ENCODE assay signal across 33 cellular contexts in genomic region chr6:117513778-117514371, GRCh38.
"Had no signal": no experiment of that assay in that cellular context is flagged by ENCODE, and none has a peak within 500 bp of the region (broad histone marks: within the 10 kb centered on the region; RNA-seq: fewer than 3 reads in every experiment).

No MANE protein-coding gene starts in this region.

- DNase-seq: activated CD4-positive, alpha-beta memory T cell treated with anti-CD3 and anti-CD28 coated beads, Interleukin-2, amount 10 ng/mL, durations not matched to agents 7 days and 5 days; activated CD4-positive, alpha-beta T cell treated with anti-CD3 and anti-CD28 coated beads for 48 hours; activated CD8-positive, alpha-beta memory T cell treated with anti-CD3 and anti-CD28 coated beads, Interleukin-2, amount 50 U/mL, for 48 hours; activated gamma-delta T cell; activated naive CD4-positive, alpha-beta T cell treated with anti-CD3 and anti-CD28 coated beads, Interleukin-2, amount 10 ng/mL, durations not matched to agents 7 days and 5 days; activated T-cell treated with anti-CD3 and anti-CD28 coated beads, Interleukin-2, amount 50 U/mL, for 24 hours; amniotic stem cell; caudate nucleus; endodermal cell; foreskin fibroblast; head of caudate nucleus; hypothalamus; immature natural killer cell; lower lobe of right lung; mesendoderm; occipital lobe; posterior cingulate gyrus; stimulated activated CD4-positive, alpha-beta T cell treated with anti-CD3 and anti-CD28 coated beads, Interleukin-4, amount 100 ng/mL, for 24 hours; substantia nigra; SW 1271; T-helper 9 cell had no signal

- H3K36me3 ChIP-seq: lower lobe of right lung had no signal

- H3K4me1 ChIP-seq: lower lobe of right lung had no signal

- ATAC-seq: activated CD4-positive, CD25-positive, alpha-beta regulatory T cell treated with anti-CD3 and anti-CD28 coated beads, Interleukin-2, amount 50 U/mL, for 24 hours; esophagus mucosa; left lobe of liver; lower lobe of right lung; sciatic nerve; stimulated activated effector memory CD8-positive, alpha-beta T cell treated with anti-CD3 and anti-CD28 coated beads, Interleukin-12 subunit alpha, Interleukin-12 subunit beta, amount 100 ng/mL, for 72 hours had no signal

- H3K9me3 ChIP-seq: lower lobe of right lung had no signal

- H3K9me3 Mint-ChIP-seq: activated CD4-positive, alpha-beta memory T cell treated with anti-CD3 and anti-CD28 coated beads, Interleukin-2, amount 10 ng/mL, durations not matched to agents 7 days and 5 days; activated naive CD4-positive, alpha-beta T cell treated with anti-CD3 and anti-CD28 coated beads, Interleukin-2, amount 10 ng/mL, durations not matched to agents 7 days and 5 days; activated T-cell treated with anti-CD3 and anti-CD28 coated beads, Interleukin-2, amount 50 U/mL, for 24 hours; dendritic cell treated with granulocyte-macrophage colony-stimulating factor and Interleukin-4, amounts not matched to agents 40 ng/mL and 50 ng/mL, for 4 days; stimulated activated effector memory CD8-positive, alpha-beta T cell treated with anti-CD3 and anti-CD28 coated beads, Interleukin-12 subunit alpha, Interleukin-12 subunit beta, amount 100 ng/mL, for 72 hours; stimulated activated naive CD8-positive, alpha-beta T cell treated with anti-CD3 and anti-CD28 coated beads, Interleukin-15, Interleukin-2, amounts not matched to agents 100 ng/mL and 50 ng/mL, for 24 hours; T-helper 1 cell treated with Interleukin-12 subunit alpha and Interleukin-12 subunit beta and Interleukin-4 antibody, amounts not matched to agents 30 μg/mL and 1 μg/mL, for 36 hours had no signal

- H3K36me3 Mint-ChIP-seq: activated naive CD4-positive, alpha-beta T cell treated with anti-CD3 and anti-CD28 coated beads, Interleukin-2, amount 10 ng/mL, durations not matched to agents 7 days and 5 days; stimulated activated effector memory CD8-positive, alpha-beta T cell treated with anti-CD3 and anti-CD28 coated beads, Interleukin-12 subunit alpha, Interleukin-12 subunit beta, amount 100 ng/mL, for 72 hours had no signal

- H3K27ac ChIP-seq: lower lobe of right lung, skin epidermis, VCaP had no signal

- H3K4me3 ChIP-seq: lower lobe of right lung, skin epidermis had no signal

- H3K4me3 Mint-ChIP-seq: activated CD4-positive, alpha-beta memory T cell treated with anti-CD3 and anti-CD28 coated beads, Interleukin-2, amount 10 ng/mL, durations not matched to agents 7 days and 5 days; activated naive CD4-positive, alpha-beta T cell treated with anti-CD3 and anti-CD28 coated beads, Interleukin-2, amount 10 ng/mL, durations not matched to agents 7 days and 5 days; activated T-cell treated with anti-CD3 and anti-CD28 coated beads, Interleukin-2, amount 50 U/mL, for 24 hours; dendritic cell treated with granulocyte-macrophage colony-stimulating factor and Interleukin-4, amounts not matched to agents 40 ng/mL and 50 ng/mL, for 4 days; endodermal cell; immature natural killer cell; neural crest cell; stimulated activated effector memory CD8-positive, alpha-beta T cell treated with anti-CD3 and anti-CD28 coated beads, Interleukin-12 subunit alpha, Interleukin-12 subunit beta, amount 100 ng/mL, for 72 hours; stimulated activated naive CD8-positive, alpha-beta T cell treated with anti-CD3 and anti-CD28 coated beads, Interleukin-15, Interleukin-2, amounts not matched to agents 100 ng/mL and 50 ng/mL, for 24 hours; T-helper 1 cell treated with Interleukin-12 subunit alpha and Interleukin-12 subunit beta and Interleukin-4 antibody, amounts not matched to agents 30 μg/mL and 1 μg/mL, for 36 hours had no signal

- H3K27ac Mint-ChIP-seq: activated CD4-positive, alpha-beta memory T cell treated with anti-CD3 and anti-CD28 coated beads, Interleukin-2, amount 10 ng/mL, durations not matched to agents 7 days and 5 days; activated naive CD4-positive, alpha-beta T cell treated with anti-CD3 and anti-CD28 coated beads, Interleukin-2, amount 10 ng/mL, durations not matched to agents 7 days and 5 days; activated T-cell treated with anti-CD3 and anti-CD28 coated beads, Interleukin-2, amount 50 U/mL, for 24 hours; dendritic cell treated with granulocyte-macrophage colony-stimulating factor and Interleukin-4, amounts not matched to agents 40 ng/mL and 50 ng/mL, for 4 days; endodermal cell; immature natural killer cell; stimulated activated effector memory CD8-positive, alpha-beta T cell treated with anti-CD3 and anti-CD28 coated beads, Interleukin-12 subunit alpha, Interleukin-12 subunit beta, amount 100 ng/mL, for 72 hours; stimulated activated naive CD8-positive, alpha-beta T cell treated with anti-CD3 and anti-CD28 coated beads, Interleukin-15, Interleukin-2, amounts not matched to agents 100 ng/mL and 50 ng/mL, for 24 hours; T-helper 1 cell treated with Interleukin-12 subunit alpha and Interleukin-12 subunit beta and Interleukin-4 antibody, amounts not matched to agents 30 μg/mL and 1 μg/mL, for 36 hours had no signal

- H3K4me1 Mint-ChIP-seq: activated CD4-positive, alpha-beta memory T cell treated with anti-CD3 and anti-CD28 coated beads, Interleukin-2, amount 10 ng/mL, durations not matched to agents 7 days and 5 days; activated naive CD4-positive, alpha-beta T cell treated with anti-CD3 and anti-CD28 coated beads, Interleukin-2, amount 10 ng/mL, durations not matched to agents 7 days and 5 days; immature natural killer cell; stimulated activated effector memory CD8-positive, alpha-beta T cell treated with anti-CD3 and anti-CD28 coated beads, Interleukin-12 subunit alpha, Interleukin-12 subunit beta, amount 100 ng/mL, for 72 hours had no signal

- H3K27me3 Mint-ChIP-seq: activated CD4-positive, alpha-beta memory T cell treated with anti-CD3 and anti-CD28 coated beads, Interleukin-2, amount 10 ng/mL, durations not matched to agents 7 days and 5 days; dendritic cell treated with granulocyte-macrophage colony-stimulating factor and Interleukin-4, amounts not matched to agents 40 ng/mL and 50 ng/mL, for 4 days; stimulated activated naive CD8-positive, alpha-beta T cell treated with anti-CD3 and anti-CD28 coated beads, Interleukin-15, Interleukin-2, amounts not matched to agents 100 ng/mL and 50 ng/mL, for 24 hours had no signal

- FAIRE-seq: TTC549 had no signal
